In the genomic region with DNA sequence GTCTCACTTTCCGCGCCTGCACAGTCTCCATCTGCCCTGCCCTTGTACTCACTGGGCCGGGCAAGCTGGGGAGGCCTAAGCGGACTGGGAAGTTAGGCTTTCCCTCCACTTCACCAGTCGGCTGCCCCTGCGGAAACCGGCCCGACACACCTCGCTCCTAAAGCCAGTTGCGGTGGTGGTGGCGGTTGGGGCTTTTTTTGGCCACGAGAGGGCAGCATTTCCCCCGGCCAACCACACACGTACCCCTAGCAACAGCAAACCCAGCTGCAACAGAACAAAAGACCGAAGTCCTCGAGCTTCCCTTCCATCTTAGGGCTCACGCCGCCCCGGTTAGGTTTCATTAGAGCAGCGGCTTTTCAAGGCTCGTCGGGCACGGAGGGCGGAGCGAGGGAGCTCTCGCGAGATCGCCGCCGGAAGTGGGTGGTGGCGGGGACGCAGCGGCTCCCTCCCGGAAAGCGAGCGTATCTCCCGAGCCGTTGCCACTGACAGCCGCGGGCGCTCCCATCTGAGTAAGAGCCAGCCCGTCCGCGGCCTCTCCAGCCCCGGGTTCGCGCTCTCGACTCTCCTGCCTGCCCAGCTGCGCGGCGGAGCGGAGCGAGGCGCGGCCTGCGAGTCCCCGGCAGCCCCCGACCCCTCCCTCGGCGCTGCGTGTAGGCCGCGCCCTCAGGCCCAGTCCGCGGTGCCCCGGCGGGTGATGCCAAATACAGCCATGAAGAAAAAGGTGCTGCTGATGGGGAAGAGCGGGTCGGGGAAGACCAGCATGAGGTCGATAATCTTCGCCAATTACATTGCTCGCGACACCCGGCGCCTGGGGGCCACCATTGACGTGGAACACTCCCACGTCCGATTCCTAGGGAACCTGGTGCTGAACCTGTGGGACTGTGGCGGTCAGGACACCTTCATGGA, we compare ENCODE assay signal across 1 cellular context.
TF ChIP-seq lines count a peak whose summit lies in the region.

A gene with protein sequence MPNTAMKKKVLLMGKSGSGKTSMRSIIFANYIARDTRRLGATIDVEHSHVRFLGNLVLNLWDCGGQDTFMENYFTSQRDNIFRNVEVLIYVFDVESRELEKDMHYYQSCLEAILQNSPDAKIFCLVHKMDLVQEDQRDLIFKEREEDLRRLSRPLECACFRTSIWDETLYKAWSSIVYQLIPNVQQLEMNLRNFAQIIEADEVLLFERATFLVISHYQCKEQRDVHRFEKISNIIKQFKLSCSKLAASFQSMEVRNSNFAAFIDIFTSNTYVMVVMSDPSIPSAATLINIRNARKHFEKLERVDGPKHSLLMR (plus strand): TSS at position 462 of the 906 bp plus-strand sequence. CDS start 233 bp downstream, at position 695.

TF ChIP-seq in HEK293, 187 proteins besides CTCF, POLR2A, EP300 and RAD21 (continued from another document and continues in another):
- TF ChIP-seq ZNF777 (tag by site-specific recombination; IDR thresholded peaks at IDR 0.05; ENCODE audit: borderline replicate concordance) (no peak), KLF17 (tag by site-specific recombination; IDR thresholded peaks at IDR 0.05) (no peak), ZNF521 (tag by site-specific recombination; IDR thresholded peaks at IDR 0.05) (no peak), ZNF311 (tag by site-specific recombination; IDR thresholded peaks at IDR 0.05; ENCODE audit: borderline replicate concordance) (no peak), SCRT2 (tag by site-specific recombination; IDR thresholded peaks at IDR 0.05) (peak; percentile 98), ZNF280C (tag by site-specific recombination; IDR thresholded peaks at IDR 0.05) (no peak), ZFP3 (tag by site-specific recombination; IDR thresholded peaks at IDR 0.05; ENCODE audit: low read depth) (no peak), ZFHX2 (tag by site-specific recombination; conservative IDR thresholded peaks at IDR 0.05) (peak; percentile 51; the same call in 1 of the 2 replicates), ZNF239 (tag by site-specific recombination; IDR thresholded peaks at IDR 0.05) (no peak), SP7 (tag by site-specific recombination; IDR thresholded peaks at IDR 0.05) (peak; percentile 75), SCRT1 (tag by site-specific recombination; IDR thresholded peaks at IDR 0.05; ENCODE audit: borderline replicate concordance) (peak; percentile 92), ZNF558 (tag by site-specific recombination; IDR thresholded peaks at IDR 0.05) (peak; percentile 54; the same call in 1 of the 2 replicates), ZNF146 (tag by site-specific recombination; IDR thresholded peaks at IDR 0.05) (no peak), ZNF843 (tag by site-specific recombination; IDR thresholded peaks at IDR 0.05) (peak; percentile 55; the same call in 1 of the 2 replicates), ZNF792 (tag by site-specific recombination; IDR thresholded peaks at IDR 0.05) (no peak), ZEB2 (tag by site-specific recombination; IDR thresholded peaks at IDR 0.05) (peak; percentile 89), ZNF624 (tag by site-specific recombination; IDR thresholded peaks at IDR 0.05) (no peak), ZNF549 (tag by site-specific recombination; IDR thresholded peaks at IDR 0.05) (no peak), SETDB1 (IDR thresholded peaks at IDR 0.05; ENCODE audit: insufficient read length, low read length) (no peak), SP3 (tag by site-specific recombination; IDR thresholded peaks at IDR 0.05) (peak; percentile 84), ZSCAN4 (tag by site-specific recombination; IDR thresholded peaks at IDR 0.05) (peak; percentile 41; the same call in 1 of the 2 replicates), HOXD13 (CRISPR knock-in tag; IDR thresholded peaks at IDR 0.05; ENCODE audit: borderline replicate concordance) (no peak), ZNF639 (tag by site-specific recombination; IDR thresholded peaks at IDR 0.05) (peak; percentile 81), ZNF335 (tag by site-specific recombination; conservative IDR thresholded peaks at IDR 0.05) (peak; percentile 9), PRDM1 (tag by site-specific recombination; IDR thresholded peaks at IDR 0.05) (no peak), ZNF324 (tag by site-specific recombination; IDR thresholded peaks at IDR 0.05) (peak; percentile 77; the same call in 1 of the 2 replicates)
- TF ChIP-seq, protein P1, sequence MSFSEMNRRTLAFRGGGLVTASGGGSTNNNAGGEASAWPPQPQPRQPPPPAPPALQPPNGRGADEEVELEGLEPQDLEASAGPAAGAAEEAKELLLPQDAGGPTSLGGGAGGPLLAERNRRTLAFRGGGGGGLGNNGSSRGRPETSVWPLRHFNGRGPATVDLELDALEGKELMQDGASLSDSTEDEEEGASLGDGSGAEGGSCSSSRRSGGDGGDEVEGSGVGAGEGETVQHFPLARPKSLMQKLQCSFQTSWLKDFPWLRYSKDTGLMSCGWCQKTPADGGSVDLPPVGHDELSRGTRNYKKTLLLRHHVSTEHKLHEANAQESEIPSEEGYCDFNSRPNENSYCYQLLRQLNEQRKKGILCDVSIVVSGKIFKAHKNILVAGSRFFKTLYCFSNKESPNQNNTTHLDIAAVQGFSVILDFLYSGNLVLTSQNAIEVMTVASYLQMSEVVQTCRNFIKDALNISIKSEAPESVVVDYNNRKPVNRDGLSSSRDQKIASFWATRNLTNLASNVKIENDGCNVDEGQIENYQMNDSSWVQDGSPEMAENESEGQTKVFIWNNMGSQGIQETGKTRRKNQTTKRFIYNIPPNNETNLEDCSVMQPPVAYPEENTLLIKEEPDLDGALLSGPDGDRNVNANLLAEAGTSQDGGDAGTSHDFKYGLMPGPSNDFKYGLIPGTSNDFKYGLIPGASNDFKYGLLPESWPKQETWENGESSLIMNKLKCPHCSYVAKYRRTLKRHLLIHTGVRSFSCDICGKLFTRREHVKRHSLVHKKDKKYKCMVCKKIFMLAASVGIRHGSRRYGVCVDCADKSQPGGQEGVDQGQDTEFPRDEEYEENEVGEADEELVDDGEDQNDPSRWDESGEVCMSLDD (tag by site-specific recombination; IDR thresholded peaks at IDR 0.05): peak; percentile 35; the same call in 1 of the 2 replicates
- TF ChIP-seq, protein P2, sequence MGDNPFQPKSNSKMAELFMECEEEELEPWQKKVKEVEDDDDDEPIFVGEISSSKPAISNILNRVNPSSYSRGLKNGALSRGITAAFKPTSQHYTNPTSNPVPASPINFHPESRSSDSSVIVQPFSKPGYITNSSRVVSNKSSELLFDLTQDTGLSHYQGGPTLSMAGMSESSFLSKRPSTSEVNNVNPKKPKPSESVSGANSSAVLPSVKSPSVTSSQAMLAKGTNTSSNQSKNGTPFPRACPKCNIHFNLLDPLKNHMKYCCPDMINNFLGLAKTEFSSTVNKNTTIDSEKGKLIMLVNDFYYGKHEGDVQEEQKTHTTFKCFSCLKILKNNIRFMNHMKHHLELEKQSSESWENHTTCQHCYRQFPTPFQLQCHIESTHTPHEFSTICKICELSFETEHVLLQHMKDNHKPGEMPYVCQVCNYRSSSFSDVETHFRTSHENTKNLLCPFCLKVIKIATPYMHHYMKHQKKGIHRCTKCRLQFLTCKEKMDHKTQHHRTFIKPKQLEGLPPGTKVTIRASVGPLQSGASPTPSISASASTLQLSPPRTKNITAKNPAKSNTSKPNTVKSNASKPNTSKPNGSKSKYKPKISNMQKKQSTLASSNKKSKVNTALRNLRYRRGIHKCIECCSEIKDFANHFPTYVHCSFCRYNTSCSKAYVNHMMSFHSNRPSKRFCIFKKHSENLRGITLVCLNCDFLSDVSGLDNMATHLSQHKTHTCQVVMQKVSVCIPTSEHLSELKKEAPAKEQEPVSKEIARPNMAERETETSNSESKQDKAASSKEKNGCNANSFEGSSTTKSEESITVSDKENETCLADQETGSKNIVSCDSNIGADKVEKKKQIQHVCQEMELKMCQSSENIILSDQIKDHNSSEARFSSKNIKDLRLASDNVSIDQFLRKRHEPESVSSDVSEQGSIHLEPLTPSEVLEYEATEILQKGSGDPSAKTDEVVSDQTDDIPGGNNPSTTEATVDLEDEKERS (tag by site-specific recombination; IDR thresholded peaks at IDR 0.05): no peak
- TF ChIP-seq, protein P3, sequence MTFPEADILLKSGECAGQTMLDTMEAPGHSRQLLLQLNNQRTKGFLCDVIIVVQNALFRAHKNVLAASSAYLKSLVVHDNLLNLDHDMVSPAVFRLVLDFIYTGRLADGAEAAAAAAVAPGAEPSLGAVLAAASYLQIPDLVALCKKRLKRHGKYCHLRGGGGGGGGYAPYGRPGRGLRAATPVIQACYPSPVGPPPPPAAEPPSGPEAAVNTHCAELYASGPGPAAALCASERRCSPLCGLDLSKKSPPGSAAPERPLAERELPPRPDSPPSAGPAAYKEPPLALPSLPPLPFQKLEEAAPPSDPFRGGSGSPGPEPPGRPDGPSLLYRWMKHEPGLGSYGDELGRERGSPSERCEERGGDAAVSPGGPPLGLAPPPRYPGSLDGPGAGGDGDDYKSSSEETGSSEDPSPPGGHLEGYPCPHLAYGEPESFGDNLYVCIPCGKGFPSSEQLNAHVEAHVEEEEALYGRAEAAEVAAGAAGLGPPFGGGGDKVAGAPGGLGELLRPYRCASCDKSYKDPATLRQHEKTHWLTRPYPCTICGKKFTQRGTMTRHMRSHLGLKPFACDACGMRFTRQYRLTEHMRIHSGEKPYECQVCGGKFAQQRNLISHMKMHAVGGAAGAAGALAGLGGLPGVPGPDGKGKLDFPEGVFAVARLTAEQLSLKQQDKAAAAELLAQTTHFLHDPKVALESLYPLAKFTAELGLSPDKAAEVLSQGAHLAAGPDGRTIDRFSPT (tag by site-specific recombination; IDR thresholded peaks at IDR 0.05): peak; percentile 14; the same call in 1 of the 2 replicates
- TF ChIP-seq, protein P4, sequence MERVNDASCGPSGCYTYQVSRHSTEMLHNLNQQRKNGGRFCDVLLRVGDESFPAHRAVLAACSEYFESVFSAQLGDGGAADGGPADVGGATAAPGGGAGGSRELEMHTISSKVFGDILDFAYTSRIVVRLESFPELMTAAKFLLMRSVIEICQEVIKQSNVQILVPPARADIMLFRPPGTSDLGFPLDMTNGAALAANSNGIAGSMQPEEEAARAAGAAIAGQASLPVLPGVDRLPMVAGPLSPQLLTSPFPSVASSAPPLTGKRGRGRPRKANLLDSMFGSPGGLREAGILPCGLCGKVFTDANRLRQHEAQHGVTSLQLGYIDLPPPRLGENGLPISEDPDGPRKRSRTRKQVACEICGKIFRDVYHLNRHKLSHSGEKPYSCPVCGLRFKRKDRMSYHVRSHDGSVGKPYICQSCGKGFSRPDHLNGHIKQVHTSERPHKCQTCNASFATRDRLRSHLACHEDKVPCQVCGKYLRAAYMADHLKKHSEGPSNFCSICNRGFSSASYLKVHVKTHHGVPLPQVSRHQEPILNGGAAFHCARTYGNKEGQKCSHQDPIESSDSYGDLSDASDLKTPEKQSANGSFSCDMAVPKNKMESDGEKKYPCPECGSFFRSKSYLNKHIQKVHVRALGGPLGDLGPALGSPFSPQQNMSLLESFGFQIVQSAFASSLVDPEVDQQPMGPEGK (tag by site-specific recombination; IDR thresholded peaks at IDR 0.05): peak; percentile 86
- TF ChIP-seq, protein P5, sequence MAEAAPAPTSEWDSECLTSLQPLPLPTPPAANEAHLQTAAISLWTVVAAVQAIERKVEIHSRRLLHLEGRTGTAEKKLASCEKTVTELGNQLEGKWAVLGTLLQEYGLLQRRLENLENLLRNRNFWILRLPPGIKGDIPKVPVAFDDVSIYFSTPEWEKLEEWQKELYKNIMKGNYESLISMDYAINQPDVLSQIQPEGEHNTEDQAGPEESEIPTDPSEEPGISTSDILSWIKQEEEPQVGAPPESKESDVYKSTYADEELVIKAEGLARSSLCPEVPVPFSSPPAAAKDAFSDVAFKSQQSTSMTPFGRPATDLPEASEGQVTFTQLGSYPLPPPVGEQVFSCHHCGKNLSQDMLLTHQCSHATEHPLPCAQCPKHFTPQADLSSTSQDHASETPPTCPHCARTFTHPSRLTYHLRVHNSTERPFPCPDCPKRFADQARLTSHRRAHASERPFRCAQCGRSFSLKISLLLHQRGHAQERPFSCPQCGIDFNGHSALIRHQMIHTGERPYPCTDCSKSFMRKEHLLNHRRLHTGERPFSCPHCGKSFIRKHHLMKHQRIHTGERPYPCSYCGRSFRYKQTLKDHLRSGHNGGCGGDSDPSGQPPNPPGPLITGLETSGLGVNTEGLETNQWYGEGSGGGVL (tag by site-specific recombination; IDR thresholded peaks at IDR 0.05): peak; percentile 92
